Comparison of ENCODE assay signal across 7 cellular contexts in the genomic region with DNA sequence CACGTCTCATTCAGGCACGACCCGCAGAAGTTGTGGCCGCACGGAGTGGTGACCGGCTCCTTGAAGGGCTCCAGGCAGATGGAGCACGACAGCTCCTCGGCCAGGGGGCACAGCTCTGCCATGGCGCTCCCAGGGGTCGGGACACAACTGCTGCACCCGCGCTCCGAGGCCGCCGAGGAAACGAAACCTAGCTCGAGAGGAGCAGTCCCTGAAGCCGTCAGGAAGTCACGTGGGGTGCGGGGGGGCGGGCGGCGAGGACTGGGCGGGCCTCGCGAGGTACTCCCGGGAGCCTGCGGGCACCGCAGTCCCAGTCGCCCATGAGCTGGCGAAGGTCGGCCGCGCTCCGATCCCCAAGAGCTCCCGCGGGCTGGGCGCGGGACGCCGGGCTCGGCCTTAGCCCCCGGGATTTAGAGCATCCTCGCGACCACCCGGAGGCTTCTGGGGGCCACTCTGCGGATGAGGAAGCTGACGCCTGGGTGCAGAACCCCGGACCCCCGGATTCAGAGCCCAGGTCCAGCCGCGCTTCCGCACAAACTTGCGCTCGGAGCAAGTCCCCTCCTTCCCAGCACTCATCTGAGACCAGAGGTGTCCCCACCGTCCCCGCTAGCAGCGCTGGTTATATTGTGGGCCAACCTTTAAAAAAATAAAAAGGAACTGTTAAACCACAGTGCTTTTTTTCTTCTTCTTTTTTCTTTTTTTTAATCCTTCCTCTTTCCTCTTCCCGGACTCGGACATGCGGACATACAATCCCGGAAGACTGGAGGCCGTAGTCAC.
DNase-seq lines count a peak whose midpoint lies in the region; ATAC-seq, FAIRE-seq and TF ChIP-seq lines count a peak whose summit lies in the region.

A gene with protein sequence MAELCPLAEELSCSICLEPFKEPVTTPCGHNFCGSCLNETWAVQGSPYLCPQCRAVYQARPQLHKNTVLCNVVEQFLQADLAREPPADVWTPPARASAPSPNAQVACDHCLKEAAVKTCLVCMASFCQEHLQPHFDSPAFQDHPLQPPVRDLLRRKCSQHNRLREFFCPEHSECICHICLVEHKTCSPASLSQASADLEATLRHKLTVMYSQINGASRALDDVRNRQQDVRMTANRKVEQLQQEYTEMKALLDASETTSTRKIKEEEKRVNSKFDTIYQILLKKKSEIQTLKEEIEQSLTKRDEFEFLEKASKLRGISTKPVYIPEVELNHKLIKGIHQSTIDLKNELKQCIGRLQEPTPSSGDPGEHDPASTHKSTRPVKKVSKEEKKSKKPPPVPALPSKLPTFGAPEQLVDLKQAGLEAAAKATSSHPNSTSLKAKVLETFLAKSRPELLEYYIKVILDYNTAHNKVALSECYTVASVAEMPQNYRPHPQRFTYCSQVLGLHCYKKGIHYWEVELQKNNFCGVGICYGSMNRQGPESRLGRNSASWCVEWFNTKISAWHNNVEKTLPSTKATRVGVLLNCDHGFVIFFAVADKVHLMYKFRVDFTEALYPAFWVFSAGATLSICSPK (minus strand): TSS at position 183 of the 774 bp plus-strand sequence. CDS start 61 bp downstream, at position 122.

- DNase-seq in GM18507 (ENCODE audit: extremely low spot score, insufficient read length, low read depth) (peak; percentile 89), NCI-H2081 (lab: John Stamatoyannopoulos, UW) (peak; percentile 90), T1000 (lab: John Stamatoyannopoulos, UW) (peak; percentile 91), astrocyte of the hippocampus (ENCODE audit: low read depth, low spot score) (peak; percentile 98), hippocampal formation (lab: John Stamatoyannopoulos, UW) (peak; percentile 56 to 63), retinal pigment epithelial cell (ENCODE audit: low read depth) (peak; percentile 28)

- FAIRE-seq in GM18507 (lab: Jason Lieb, UNC) = peak; percentile 77

- TF ChIP-seq CTCF in retinal pigment epithelial cell (conservative IDR thresholded peaks at IDR 0.05; ENCODE audit: low read depth, low read length) = no peak

- peak within 1 kb of the TSS; percentile 85 for H3K4me3 ChIP-seq in retinal pigment epithelial cell (ENCODE audit: low read length)

- peak; percentile 69 for ATAC-seq in HG02973 (IDR thresholded peaks at IDR 0.05; ENCODE audit: unreplicated experiment)

Comparison
In these comparisons a context has a peak if more than half of its experiments do, and no peak if none do; other contexts are left out.
1. Peak in every context shown above with its lines: DNase-seq, ATAC-seq and H3K4me3 ChIP-seq.
2. DNase-seq: peak in every context shown above with its lines; median percentile 98 in astrocyte of the hippocampus; 91 in T1000; 90 in NCI-H2081; 89 in GM18507; 60 in hippocampal formation; 28 in retinal pigment epithelial cell.